Comparison of ENCODE assay signal across 23 cellular contexts in the genomic region with DNA sequence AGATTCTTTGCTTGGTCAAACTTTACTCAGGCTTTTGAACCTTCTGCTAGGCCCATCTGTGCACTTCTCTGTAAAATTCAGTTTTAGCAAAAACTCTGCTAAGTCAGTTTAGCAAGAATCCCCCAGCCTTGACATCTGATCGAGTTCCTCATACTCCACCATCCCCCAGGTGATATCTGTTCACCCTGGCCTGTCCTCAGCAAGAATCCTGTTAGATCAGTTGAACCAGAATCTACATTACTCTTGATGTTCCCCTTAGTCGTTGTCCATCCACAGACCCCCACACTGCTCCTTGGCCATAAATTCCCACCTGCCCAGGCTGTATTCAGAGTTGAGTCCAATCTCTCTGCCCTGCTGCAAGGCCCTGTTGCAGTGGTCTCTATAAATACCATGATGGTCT.
A peak's percentile ranks its signal among the peaks of the same experiment; 100 is the strongest.
DNase-seq lines count a peak whose midpoint lies in the region; ATAC-seq, FAIRE-seq and TF ChIP-seq lines count a peak whose summit lies in the region.
"Had no signal": no experiment of that assay in that cellular context is flagged by ENCODE, and none has a peak within 500 bp of the region (broad histone marks: within the 10 kb centered on the region; RNA-seq: fewer than 3 reads in every experiment).

No MANE protein-coding gene starts in this region.

- no peaks in the 10 kb centered on the region for H3K9me3 Mint-ChIP-seq in activated CD8-positive, alpha-beta T cell treated with anti-CD3 and anti-CD28 coated beads, Interleukin-2, amount 10 ng/mL, durations not matched to agents 7 days and 5 days (ENCODE audit: insufficient read depth)
- H3K9me3 Mint-ChIP-seq in activated CD8-positive, alpha-beta T cell treated with anti-CD3 and anti-CD28 coated beads for 36 hours, result no peaks in the 10 kb centered on the region
- peaks cover 0 to 1% (median 0%) of the 10 kb centered on the region in 7 donors for H3K9me3 Mint-ChIP-seq in CD14-positive monocyte
- no peaks in the 10 kb centered on the region for H3K9me3 Mint-ChIP-seq in osteocyte (ENCODE audit: unreplicated experiment)
- H3K9me3 Mint-ChIP-seq: CD4-positive, alpha-beta memory T cell had no signal

- H3K4me2 ChIP-seq in HCT116 (ENCODE audit: low read length), result no peak overlapping the region
- H3K4me2 ChIP-seq: A549; BLaER1 treated with 17β-estradiol and CSF1 and Interleukin-3, amounts not matched to agents 10 nM and 100 nM; GM23338 had no signal

- H4K20me1 ChIP-seq in HCT116 (ENCODE audit: insufficient read depth), result no peaks in the 10 kb centered on the region
- H4K20me1 ChIP-seq: BLaER1 treated with 17β-estradiol and CSF1 and Interleukin-3, amounts not matched to agents 10 nM and 100 nM had no signal

- H2AFZ ChIP-seq in HCT116 (ENCODE audit: low read depth, low read length, poor library complexity, severe bottlenecking), result peak overlapping the region; percentile 35
- H2AFZ ChIP-seq: GM23338 had no signal

- no peak for TF ChIP-seq CTCF in activated CD8-positive, alpha-beta T cell treated with anti-CD3 and anti-CD28 coated beads for 36 hours (IDR thresholded peaks at IDR 0.05)
- TF ChIP-seq CTCF in CD14-positive monocyte (IDR thresholded peaks at IDR 0.05) (no peak), HCT116 (IDR thresholded peaks at IDR 0.05 in 2 of 3, conservative IDR thresholded peaks at IDR 0.05 in 1 of 3; ENCODE audit: borderline replicate concordance in 1 of 3, insufficient read depth in 1 of 3, low read depth in 2 of 3, low read length in 2 of 3) (no peak), osteocyte (IDR thresholded peaks at IDR 0.05) (no peak)

- peaks cover 0 to 7% of the 10 kb centered on the region in 2 experiments; a peak in 1 of 4 replicates for H3K4me1 ChIP-seq in HCT116 (ENCODE audit: control insufficient read depth in 1 of 2, insufficient read depth in 2 of 2, low read length in 2 of 2)
- H3K4me1 ChIP-seq: BE2C had no signal

- no peaks in the 10 kb centered on the region for H3K36me3 ChIP-seq in HCT116 (ENCODE audit: control insufficient read depth in 1 of 2, insufficient read depth in 2 of 2, low read length in 2 of 2)
- H3K36me3 ChIP-seq: BE2C; BLaER1 treated with 17β-estradiol and CSF1 and Interleukin-3, amounts not matched to agents 10 nM and 100 nM had no signal

- H3K4me1 Mint-ChIP-seq in activated CD8-positive, alpha-beta T cell treated with anti-CD3 and anti-CD28 coated beads, Interleukin-2, amount 10 ng/mL, durations not matched to agents 7 days and 5 days (ENCODE audit: low read depth), result no peaks in the 10 kb centered on the region
- H3K4me1 Mint-ChIP-seq in activated CD8-positive, alpha-beta T cell treated with anti-CD3 and anti-CD28 coated beads for 36 hours (ENCODE audit: low read depth), result no peaks in the 10 kb centered on the region
- peaks cover 26% of the 10 kb centered on the region for H3K4me1 Mint-ChIP-seq in CD14-positive monocyte
- H3K4me1 Mint-ChIP-seq in osteocyte (ENCODE audit: unreplicated experiment), result peaks cover 4% of the 10 kb centered on the region
- H3K4me1 Mint-ChIP-seq: CD4-positive, alpha-beta memory T cell; GM23338 had no signal

- H3K4me3 ChIP-seq in HCT116 (replicated peaks in 1 of 2; ENCODE audit: low read depth in 1 of 2, low read length in 2 of 2), result no peak overlapping the region
- H3K4me3 ChIP-seq: A549; BLaER1 treated with 17β-estradiol and CSF1 and Interleukin-3, amounts not matched to agents 10 nM and 100 nM; GM12878; GM23338 had no signal

- no peak overlapping the region for H3K4me3 Mint-ChIP-seq in activated CD8-positive, alpha-beta T cell treated with anti-CD3 and anti-CD28 coated beads, Interleukin-2, amount 10 ng/mL, durations not matched to agents 7 days and 5 days
- H3K4me3 Mint-ChIP-seq in activated CD8-positive, alpha-beta T cell treated with anti-CD3 and anti-CD28 coated beads for 36 hours, result no peak overlapping the region
- no peak overlapping the region for H3K4me3 Mint-ChIP-seq in CD14-positive monocyte
- no peak overlapping the region for H3K4me3 Mint-ChIP-seq in osteocyte (ENCODE audit: unreplicated experiment)
- H3K4me3 Mint-ChIP-seq: CD4-positive, alpha-beta memory T cell; GM23338 had no signal

- RAD21 ChIA-PET in HCT116 (lab: Charles Lee; ENCODE audit: low non-redundant PET in 1 of 2, low total read pairs in 2 of 2, uncharacterized antibody in 2 of 2, unreplicated experiment in 2 of 2), result no interaction called here

- BruUV-seq in HCT116 (replicated peaks; lab: Mats Ljungman, UMichigan), result no TSS peak

- intact Hi-C loops in activated CD8-positive, alpha-beta T cell treated with anti-CD3 and anti-CD28 coated beads for 36 hours (cut with micrococcal nuclease), result no loop called here
- intact Hi-C loops in CD14-positive monocyte (cut with micrococcal nuclease), result no loop called here
- intact Hi-C loops in HCT116 (cut with micrococcal nuclease), result no loop called here

- H3K27ac ChIP-seq in HCT116 (ENCODE audit: low read depth, low read length), result no peak overlapping the region
- H3K27ac ChIP-seq: BLaER1 treated with 17β-estradiol and CSF1 and Interleukin-3, amounts not matched to agents 10 nM and 100 nM had no signal

- DNase-seq in activated CD8-positive, alpha-beta T cell treated with anti-CD3 and anti-CD28 coated beads, Interleukin-2, amount 10 ng/mL, durations not matched to agents 7 days and 5 days, result peak; percentile 18
- no peak for DNase-seq in activated CD8-positive, alpha-beta T cell treated with anti-CD3 and anti-CD28 coated beads for 36 hours
- no peak for DNase-seq in CD14-positive monocyte (ENCODE audit: low spot score)
- DNase-seq in HCT116 (ENCODE audit: low read depth, low spot score), result no peak
- DNase-seq in osteocyte (ENCODE audit: extremely low spot score, unreplicated experiment), result peak; percentile 32
- no peak for DNase-seq in GM03348 (ENCODE audit: low spot score)
- DNase-seq in H54 (ENCODE audit: insufficient read length, low spot score), result no peak
- DNase-seq: 8988T; ACHN; AML-193; BE2C; Calu3; CD4-positive, alpha-beta memory T cell; COR-L47; DMS153; DND-41; H7; HCEC 1CT had no signal

- H3K27ac Mint-ChIP-seq in activated CD8-positive, alpha-beta T cell treated with anti-CD3 and anti-CD28 coated beads, Interleukin-2, amount 10 ng/mL, durations not matched to agents 7 days and 5 days, result no peak overlapping the region
- H3K27ac Mint-ChIP-seq in activated CD8-positive, alpha-beta T cell treated with anti-CD3 and anti-CD28 coated beads for 36 hours, result no peak overlapping the region
- peak overlapping the region; percentile 4 to 90 (median 58) for H3K27ac Mint-ChIP-seq in CD14-positive monocyte
- H3K27ac Mint-ChIP-seq in osteocyte (ENCODE audit: unreplicated experiment), result no peak overlapping the region
- H3K27ac Mint-ChIP-seq: CD4-positive, alpha-beta memory T cell; GM23338 had no signal

- FAIRE-seq in H54 (lab: Jason Lieb, UNC), result no peak
- FAIRE-seq: A549, GM12878, GM18507 had no signal

- peaks cover 5% of the 10 kb centered on the region for H3K27me3 Mint-ChIP-seq in activated CD8-positive, alpha-beta T cell treated with anti-CD3 and anti-CD28 coated beads, Interleukin-2, amount 10 ng/mL, durations not matched to agents 7 days and 5 days (ENCODE audit: low read depth)
- H3K27me3 Mint-ChIP-seq in activated CD8-positive, alpha-beta T cell treated with anti-CD3 and anti-CD28 coated beads for 36 hours, result peaks cover 1% of the 10 kb centered on the region
- peaks cover 0 to 6% (median 2%) of the 10 kb centered on the region in 3 donors for H3K27me3 Mint-ChIP-seq in CD14-positive monocyte (ENCODE audit: low read depth in 3 of 3)
- H3K27me3 Mint-ChIP-seq in osteocyte (ENCODE audit: unreplicated experiment), result no peaks in the 10 kb centered on the region
- H3K27me3 Mint-ChIP-seq: CD4-positive, alpha-beta memory T cell had no signal

- no peaks in the 10 kb centered on the region for H3K79me2 ChIP-seq in HCT116 (ENCODE audit: insufficient read depth, low read length)

- no peaks in the 10 kb centered on the region for H3K9me2 ChIP-seq in HCT116 (ENCODE audit: insufficient read depth)

- no peak overlapping the region for H3K9ac ChIP-seq in HCT116 (ENCODE audit: low read length)
- H3K9ac ChIP-seq: BLaER1 treated with 17β-estradiol and CSF1 and Interleukin-3, amounts not matched to agents 10 nM and 100 nM had no signal

- CTCF ChIA-PET in activated CD8-positive, alpha-beta T cell treated with anti-CD3 and anti-CD28 coated beads, Interleukin-2, amount 10 ng/mL, durations not matched to agents 7 days and 5 days (lab: Charles Lee), result interaction anchor here (1.3 kb wide), 1 partner anchor 26 kb away, joined by 8 read pairs; no protein-coding TSS in a partner anchor
- CTCF ChIA-PET in activated CD8-positive, alpha-beta T cell treated with anti-CD3 and anti-CD28 coated beads for 36 hours (lab: Charles Lee), result interaction anchor here (0.8 to 1.6 kb wide), 2 partner anchors 26 to 413 kb away, joined by 3 to 4 read pairs; no protein-coding TSS in a partner anchor
- CTCF ChIA-PET in HCT116 (lab: Charles Lee), result no interaction called here

- H3K27me3 ChIP-seq in HCT116 (ENCODE audit: insufficient read depth, low read length), result no peaks in the 10 kb centered on the region
- H3K27me3 ChIP-seq: BE2C; BLaER1 treated with 17β-estradiol and CSF1 and Interleukin-3, amounts not matched to agents 10 nM and 100 nM had no signal

- POLR2A ChIA-PET in activated CD8-positive, alpha-beta T cell treated with anti-CD3 and anti-CD28 coated beads, Interleukin-2, amount 10 ng/mL, durations not matched to agents 7 days and 5 days (lab: Charles Lee), result no interaction called here
- POLR2A ChIA-PET in activated CD8-positive, alpha-beta T cell treated with anti-CD3 and anti-CD28 coated beads for 36 hours (lab: Charles Lee), result no interaction called here
- POLR2A ChIA-PET in HCT116 (lab: Charles Lee), result no interaction called here

- no peak for ATAC-seq in activated CD8-positive, alpha-beta T cell treated with anti-CD3 and anti-CD28 coated beads, Interleukin-2, amount 10 ng/mL, durations not matched to agents 7 days and 5 days
- ATAC-seq in activated CD8-positive, alpha-beta T cell treated with anti-CD3 and anti-CD28 coated beads for 36 hours, result no peak
- no peak for ATAC-seq in HCT116
- ATAC-seq: A549, GM12878, GM23338 had no signal

- TF ChIP-seq POLR2A in HCT116 (IDR thresholded peaks at IDR 0.05; ENCODE audit: borderline replicate concordance, extremely low read depth, insufficient read depth, insufficient read length), result no peak
- no peak for TF ChIP-seq POLR2A in H54 (IDR thresholded peaks at IDR 0.05; ENCODE audit: low read depth, low read length)

- no peak for TF ChIP-seq RAD21 in HCT116 (IDR thresholded peaks at IDR 0.05; ENCODE audit: low read depth)

- peaks cover 0 to 5% of the 10 kb centered on the region in 2 experiments; a peak in 1 of 4 replicates for H3K9me3 ChIP-seq in HCT116 (ENCODE audit: control insufficient read depth in 1 of 2, insufficient read depth in 1 of 2, low read depth in 1 of 2, low read length in 2 of 2)
- H3K9me3 ChIP-seq: BE2C had no signal

- H3K36me3 Mint-ChIP-seq in activated CD8-positive, alpha-beta T cell treated with anti-CD3 and anti-CD28 coated beads, Interleukin-2, amount 10 ng/mL, durations not matched to agents 7 days and 5 days (ENCODE audit: low read depth), result no peaks in the 10 kb centered on the region
- H3K36me3 Mint-ChIP-seq in activated CD8-positive, alpha-beta T cell treated with anti-CD3 and anti-CD28 coated beads for 36 hours (ENCODE audit: low read depth), result no peaks in the 10 kb centered on the region
- H3K36me3 Mint-ChIP-seq in CD14-positive monocyte (no peaks in the 10 kb centered on the region), osteocyte (ENCODE audit: unreplicated experiment) (no peaks in the 10 kb centered on the region)
- H3K36me3 Mint-ChIP-seq: CD4-positive, alpha-beta memory T cell had no signal

Comparison
In these comparisons a context has a peak if more than half of its experiments do, and no peak if none do; other contexts are left out.
1. DNase-seq: peak in activated CD8-positive, alpha-beta T cell treated with anti-CD3 and anti-CD28 coated beads, Interleukin-2, amount 10 ng/mL, durations not matched to agents 7 days and 5 days (single experiment) and osteocyte (single experiment); none in activated CD8-positive, alpha-beta T cell treated with anti-CD3 and anti-CD28 coated beads for 36 hours (single experiment), CD14-positive monocyte (single experiment), HCT116 (single experiment), GM03348 (single experiment) and H54 (single experiment).
2. H3K27ac Mint-ChIP-seq: peak in CD14-positive monocyte (7 of 7); none in activated CD8-positive, alpha-beta T cell treated with anti-CD3 and anti-CD28 coated beads, Interleukin-2, amount 10 ng/mL, durations not matched to agents 7 days and 5 days (single experiment), activated CD8-positive, alpha-beta T cell treated with anti-CD3 and anti-CD28 coated beads for 36 hours (single experiment) and osteocyte (single experiment).